In the genomic region with DNA sequence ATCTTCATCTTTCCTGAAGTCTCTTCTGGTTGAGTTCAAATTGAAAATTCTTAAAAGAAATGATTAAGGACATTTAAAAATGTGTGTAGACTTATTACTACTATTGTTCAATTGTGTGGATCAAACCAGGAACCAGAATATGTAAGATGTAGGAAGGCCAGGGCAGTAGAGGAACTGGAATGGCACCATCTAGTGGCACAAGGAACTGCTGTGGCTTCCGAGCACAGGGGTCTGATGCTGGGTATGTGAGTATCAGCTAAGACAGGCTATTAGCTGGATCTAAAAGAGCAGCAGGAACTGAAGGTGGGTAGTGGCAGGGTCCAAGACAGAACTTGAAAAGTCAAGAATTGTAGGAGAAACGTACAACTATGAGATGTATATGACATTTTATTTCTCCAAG, we compare ENCODE assay signal across 8 cellular contexts.
DNase-seq lines count a peak whose midpoint lies in the region; ATAC-seq, FAIRE-seq and TF ChIP-seq lines count a peak whose summit lies in the region.

No MANE protein-coding gene starts in this region.

- DNase-seq in D721Med (ENCODE audit: insufficient read length, low spot score), result no peak
- DNase-seq in Karpas-422, result peak; percentile 57
- DNase-seq in WTC11 (ENCODE audit: low spot score), result peak; percentile 54
- no peak for DNase-seq in lower lobe of right lung
- no peak for DNase-seq in NCI-H2081 treated with DMSO at 0.1 percent for 48 hours (lab: John Stamatoyannopoulos, UW)
- no peak for DNase-seq in activated CD4-positive, CD25-positive, alpha-beta regulatory T cell (lab: John Stamatoyannopoulos, UW)
- DNase-seq in amniotic stem cell (lab: John Stamatoyannopoulos, UW), result no peak

- ATAC-seq in GM19463 (IDR thresholded peaks at IDR 0.05; ENCODE audit: unreplicated experiment), result peak; percentile 89
- peak; percentile 100 for ATAC-seq in WTC11
- ATAC-seq in lower lobe of right lung, result peak; percentile 50 to 69

- no peaks in the 10 kb centered on the region for H3K9me3 Mint-ChIP-seq in WTC11

- H3K79me2 ChIP-seq in Karpas-422 (ENCODE audit: low read length), result no peaks in the 10 kb centered on the region

- H3K27ac Mint-ChIP-seq in WTC11, result no peak overlapping the region

- no peaks in the 10 kb centered on the region for H3K27me3 Mint-ChIP-seq in WTC11 (ENCODE audit: low read depth)

- H3K9ac ChIP-seq in Karpas-422 (ENCODE audit: low read length), result no peak overlapping the region

- no peaks in the 10 kb centered on the region; the same call in none of the 2 replicates for H3K9me3 ChIP-seq in Karpas-422 (ENCODE audit: low read length)
- H3K9me3 ChIP-seq in lower lobe of right lung, result no peaks in the 10 kb centered on the region

- no peak overlapping the region for H3K4me3 Mint-ChIP-seq in WTC11

- H3K36me3 ChIP-seq in Karpas-422 (ENCODE audit: insufficient read depth, low read length) (no peaks in the 10 kb centered on the region), lower lobe of right lung (no peaks in the 10 kb centered on the region)

- CTCF ChIA-PET in WTC11 (lab: Charles Lee), result interaction anchor here (0.6 to 2.9 kb wide), 17 partner anchors 9 to 1129 kb away, joined by 3 to 26 read pairs (median 3); no protein-coding TSS in a partner anchor

- H3K4me3 ChIP-seq in Karpas-422 (ENCODE audit: low read length) (no peak overlapping the region), lower lobe of right lung (no peak overlapping the region)

- no peaks in the 10 kb centered on the region for H3K4me1 ChIP-seq in Karpas-422 (ENCODE audit: low read length)
- H3K4me1 ChIP-seq in lower lobe of right lung, result no peaks in the 10 kb centered on the region

- POLR2A ChIA-PET in WTC11 (lab: Charles Lee), result no interaction called here

- no peaks in the 10 kb centered on the region for H4K20me1 ChIP-seq in Karpas-422 (ENCODE audit: insufficient read depth, low read depth, low read length)

- FAIRE-seq in D721Med (lab: Jason Lieb, UNC), result no peak

- H3K4me2 ChIP-seq in Karpas-422 (ENCODE audit: low read depth, low read length, poor library complexity, severe bottlenecking), result no peak overlapping the region

- H3K36me3 Mint-ChIP-seq in WTC11, result no peaks in the 10 kb centered on the region

- intact Hi-C loops in lower lobe of right lung (cut with DNase I), result no loop called here

- H3K27ac ChIP-seq in Karpas-422 (ENCODE audit: low read length) (no peak overlapping the region), lower lobe of right lung (no peak overlapping the region)

- H3K4me1 Mint-ChIP-seq in WTC11, result no peaks in the 10 kb centered on the region

- peak; percentile 33 for TF ChIP-seq CTCF in D721Med (IDR thresholded peaks at IDR 0.05; ENCODE audit: insufficient read depth, missing control alignments)
- TF ChIP-seq CTCF in WTC11 (IDR thresholded peaks at IDR 0.05), result peak; percentile 37; the same call in 1 of the 2 replicates
- peak; percentile 43 for TF ChIP-seq CTCF in lower lobe of right lung (IDR thresholded peaks at IDR 0.05)

- no peaks in the 10 kb centered on the region for H3K27me3 ChIP-seq in Karpas-422 (ENCODE audit: low read length)
- no peaks in the 10 kb centered on the region for H3K27me3 ChIP-seq in lower lobe of right lung (ENCODE audit: low read depth)

- no peaks in the 10 kb centered on the region for H3K9me2 ChIP-seq in Karpas-422 (replicated peaks; ENCODE audit: insufficient read depth, low read length)

- no peak overlapping the region for H2AFZ ChIP-seq in Karpas-422 (ENCODE audit: low read length)

TF ChIP-seq in WTC11, 78 proteins besides CTCF, POLR2A, EP300 and RAD21:
- TF ChIP-seq TCF7 (CRISPR knock-in tag; IDR thresholded peaks at IDR 0.05; ENCODE audit: low read depth) (no peak), ETV6 (CRISPR knock-in tag; IDR thresholded peaks at IDR 0.05) (no peak), ZNF121 (CRISPR knock-in tag; IDR thresholded peaks at IDR 0.05) (0 out of 2 replicates have a peak, but pooled peaks have one; percentile 50), TP53 (CRISPR knock-in tag; IDR thresholded peaks at IDR 0.05) (no peak), ELF4 (CRISPR knock-in tag; IDR thresholded peaks at IDR 0.05; ENCODE audit: low read depth) (no peak)

Comparison
In these comparisons a context has a peak if more than half of its experiments do, and no peak if none do; other contexts are left out.
1. DNase-seq: peak in Karpas-422 (single experiment) and WTC11 (single experiment); none in D721Med (single experiment), lower lobe of right lung (single experiment), NCI-H2081 treated with DMSO at 0.1 percent for 48 hours (single experiment), activated CD4-positive, CD25-positive, alpha-beta regulatory T cell (0 of 4) and amniotic stem cell (single experiment).
2. Peak in every context shown above with its lines, with median percentiles within 50 percentile points of each other: CTCF ChIP-seq and ATAC-seq.